In the genomic region with DNA sequence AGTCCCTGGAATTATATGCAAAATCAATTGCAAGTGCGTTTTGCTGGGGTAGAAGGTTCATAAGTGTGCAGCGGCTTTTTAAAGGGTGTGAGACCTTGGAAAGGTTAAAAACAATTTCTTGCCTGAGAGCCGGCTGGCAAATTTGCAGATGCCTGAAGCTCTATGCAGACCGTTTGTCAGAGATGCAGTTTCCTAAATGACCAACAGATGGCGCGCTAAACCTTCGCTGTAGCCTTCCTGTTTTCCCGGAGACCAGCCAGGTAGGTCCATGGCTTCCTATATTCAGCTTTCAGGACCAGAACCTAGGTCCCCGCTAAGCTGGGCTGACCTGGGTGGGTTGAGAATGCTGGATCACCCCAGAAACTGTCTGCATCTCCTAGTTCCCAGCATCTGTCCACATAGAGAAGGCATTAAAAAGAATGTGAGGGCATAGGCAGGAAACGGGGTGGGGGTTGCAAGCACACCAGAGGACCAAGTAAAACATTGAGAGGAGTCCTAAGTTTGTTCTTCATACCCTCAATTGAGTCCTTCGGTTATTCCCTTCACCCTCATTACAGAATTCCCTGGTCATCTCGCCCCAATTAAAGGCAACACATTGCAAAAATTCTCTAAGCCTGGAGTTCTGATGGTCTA, we compare ENCODE assay signal across 8 cellular contexts. TPM values are rescaled to one million over a fixed set of nuclear protein-coding genes. Genes with fewer than 3 reads are reported as not detected.
DNase-seq lines count a peak whose midpoint lies in the region; ATAC-seq and TF ChIP-seq lines count a peak whose summit lies in the region.

No MANE protein-coding gene starts in this region.

- peak; percentile 92 for TF ChIP-seq CTCF in brain microvascular endothelial cell (IDR thresholded peaks at IDR 0.05; ENCODE audit: low read depth, low read length, missing control alignments)
- TF ChIP-seq CTCF in spleen (IDR thresholded peaks at IDR 0.05 in 8 of 11, conservative IDR thresholded peaks at IDR 0.05 in 3 of 11): peak; percentile 18 to 88 (median 71)

- H3K4me3 ChIP-seq in brain microvascular endothelial cell (ENCODE audit: low read depth, low read length): no peak overlapping the region
- no peak overlapping the region for H3K4me3 ChIP-seq in iPS DF 6.9 (ENCODE audit: low read length)
- no peak overlapping the region for H3K4me3 ChIP-seq in spleen

- H3K4me1 ChIP-seq in iPS DF 6.9 (ENCODE audit: control insufficient read depth, insufficient read depth, low read length) (no peaks in the 10 kb centered on the region), spleen (no peaks in the 10 kb centered on the region)

- H3K9me3 ChIP-seq in iPS DF 6.9 (ENCODE audit: control insufficient read depth, insufficient read depth, low read length) (no peaks in the 10 kb centered on the region), spleen (peaks cover 0 to 8% (median 2%) of the 10 kb centered on the region in 8 donors)

- DNase-seq in activated effector memory CD4-positive, alpha-beta T cell treated with anti-CD3 and anti-CD28 coated beads, Interleukin-2, amount 50 U/mL, for 16 hours: peak; percentile 75
- no peak for DNase-seq in activated effector memory CD4-positive, alpha-beta T cell treated with Interleukin-2 at 50 U/mL for 16 hours
- DNase-seq in NCI-H1048 (lab: John Stamatoyannopoulos, UW) (peak; percentile 56), SK-N-DZ (ENCODE audit: low spot score) (peak; percentile 72), brain microvascular endothelial cell (peak; percentile 70), iPS DF 6.9 (ENCODE audit: low read depth, low spot score) (peak; percentile 82), spleen (no peak)

- WGBS in iPS DF 6.9 (ENCODE audit: insufficient coverage, insufficient read length): no CpG with 5 or more reads among the region's 12 CpGs
- 14 to 20% (median 19%) methylated on average over 12 of the region's 12 CpGs for WGBS in spleen, 5 donors

- TF ChIP-seq POLR2A in spleen (IDR thresholded peaks at IDR 0.05): no peak

- intact Hi-C loops in spleen (cut with DNase I; ENCODE audit: low total_unique reads): loop anchor here (2.0 kb wide), 1 partner anchor 470 kb away; no protein-coding TSS in a partner anchor

- H3K36me3 ChIP-seq in brain microvascular endothelial cell (replicated peaks) (no peaks in the 10 kb centered on the region), iPS DF 6.9 (ENCODE audit: control insufficient read depth, insufficient read depth, low read length) (no peaks in the 10 kb centered on the region), spleen (no peaks in the 10 kb centered on the region)

- in situ Hi-C loops in brain microvascular endothelial cell (cut with HindIII; ENCODE audit: low pct_ligation_motif_present, low sequenced_read_pairs): loop anchor here (25.0 kb wide), 1 partner anchor 470 kb away; no protein-coding TSS in a partner anchor

- ATAC-seq in GM21447 (IDR thresholded peaks at IDR 0.05; ENCODE audit: unreplicated experiment): no peak

- H3K27ac ChIP-seq in brain microvascular endothelial cell (no peak overlapping the region), iPS DF 6.9 (ENCODE audit: low read length) (no peak overlapping the region), spleen (no peak overlapping the region)

- H3K27me3 ChIP-seq in brain microvascular endothelial cell (replicated peaks) (no peaks in the 10 kb centered on the region), iPS DF 6.9 (ENCODE audit: control insufficient read depth, insufficient read depth, low read length) (peaks cover 8% of the 10 kb centered on the region; the same call in 1 of the 2 replicates), spleen (replicated peaks in 1 of 7) (peaks cover 0 to 57% (median 11%) of the 10 kb centered on the region in 7 donors)

RNA-seq across cellular contexts. Expression of a gene that starts 5.7 kb away (rescaled TPM):
- polyA plus RNA-seq in SK-N-DZ (2014; cell fraction: cytosol; rRNA removed): not detected in 2 replicates
- not detected in 2 replicates for polyA plus RNA-seq in SK-N-DZ (2014; cell fraction: nucleus; rRNA removed)
- under 1 TPM in 1 of 7 donors, not detected in 6; 0.22 TPM for total RNA-seq in spleen
- polyA plus RNA-seq in spleen: under 1 TPM; 0.03 to 0.04 (median 0.03) TPM

Comparison
In these comparisons a context has a peak if more than half of its experiments do, and no peak if none do; other contexts are left out.
1. DNase-seq: peak in activated effector memory CD4-positive, alpha-beta T cell treated with anti-CD3 and anti-CD28 coated beads, Interleukin-2, amount 50 U/mL, for 16 hours (single experiment), NCI-H1048 (single experiment), SK-N-DZ (single experiment), brain microvascular endothelial cell (single experiment) and iPS DF 6.9 (single experiment); none in activated effector memory CD4-positive, alpha-beta T cell treated with Interleukin-2 at 50 U/mL for 16 hours (single experiment) and spleen (single experiment).